25 cellular contexts compared by ENCODE assay signal in the genomic region with DNA sequence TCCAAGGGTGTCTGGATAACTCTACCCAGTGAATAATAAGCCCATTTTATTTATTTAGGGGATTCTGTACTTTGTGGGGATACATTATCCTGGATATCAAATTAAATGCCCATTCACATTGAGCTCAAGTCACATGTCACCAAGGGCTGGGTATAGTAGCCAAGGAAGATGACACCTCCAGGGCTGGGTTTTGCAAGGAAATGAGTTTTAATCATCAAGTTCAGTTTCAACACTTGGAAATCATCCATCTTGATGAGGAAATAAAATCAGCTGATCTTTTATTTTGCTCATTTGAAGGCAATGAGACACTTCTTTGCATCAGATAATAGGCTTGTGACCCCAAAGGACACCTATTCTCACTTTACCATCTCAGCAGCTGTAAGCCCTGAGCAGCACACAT.
"Had no signal": no experiment of that assay in that cellular context is flagged by ENCODE, and none has a peak within 500 bp of the region (broad histone marks: within the 10 kb centered on the region; RNA-seq: fewer than 3 reads in every experiment).

No MANE protein-coding gene starts in this region.

- H3K9me3 Mint-ChIP-seq: activated naive CD4-positive, alpha-beta T cell treated with anti-CD3 and anti-CD28 coated beads, Interleukin-2, amount 50 U/mL, for 72 hours had no signal

- H3K27ac ChIP-seq: colonic mucosa, ovary, right lobe of liver, skin epidermis, upper lobe of left lung had no signal

- DNase-seq: activated B cell treated with CpG ODN at 0.5 μM for 24 hours; activated CD4-positive, alpha-beta T cell treated with anti-CD3 and anti-CD28 coated beads for 36 hours; activated CD8-positive, alpha-beta T cell treated with anti-CD3 and anti-CD28 coated beads, Interleukin-2, amount 10 ng/mL, durations not matched to agents 7 days and 5 days; activated naive CD4-positive, alpha-beta T cell; activated T-cell treated with anti-CD3 and anti-CD28 coated beads for 4 hours; activated T-cell treated with anti-CD3 and anti-CD28 coated beads, Interleukin-2, amount 50 U/mL, for 72 hours; cerebellar nuclear complex; colonic mucosa; effector CD8-positive, alpha-beta T cell; foreskin melanocyte; left cardiac atrium; left ventricle myocardium superior; midbrain; naive thymus-derived CD4-positive, alpha-beta T cell; ovary; right lobe of liver; stimulated activated CD4-positive, alpha-beta T cell treated with anti-CD3 and anti-CD28 coated beads, Interleukin-12 subunit alpha, Interleukin-12 subunit beta, amount 100 ng/mL, for 4 hours; stimulated activated CD4-positive, alpha-beta T cell treated with anti-CD3 and anti-CD28 coated beads, Interleukin-4, amount 100 ng/mL, for 1 hour; stimulated activated naive CD8-positive, alpha-beta T cell treated with anti-CD3 and anti-CD28 coated beads, Interleukin-15, Interleukin-2, amounts not matched to agents 100 U/mL and 50 U/mL, for 24 hours; substantia nigra; upper lobe of left lung had no signal

- H3K4me1 ChIP-seq: colonic mucosa, right lobe of liver, upper lobe of left lung had no signal

- FAIRE-seq: endometrium had no signal

- H3K4me1 Mint-ChIP-seq: activated B cell treated with CpG ODN at 0.5 μM for 24 hours; activated CD4-positive, alpha-beta T cell treated with anti-CD3 and anti-CD28 coated beads for 36 hours; naive thymus-derived CD4-positive, alpha-beta T cell had no signal

- H3K36me3 ChIP-seq: colonic mucosa, ovary, right lobe of liver, upper lobe of left lung had no signal

- H3K27me3 ChIP-seq: colonic mucosa, ovary, right lobe of liver, upper lobe of left lung had no signal

- H3K4me3 ChIP-seq: colonic mucosa, ovary, right lobe of liver, skin epidermis, upper lobe of left lung had no signal

- ATAC-seq: activated CD4-positive, alpha-beta T cell treated with anti-CD3 and anti-CD28 coated beads for 36 hours; activated CD8-positive, alpha-beta T cell treated with anti-CD3 and anti-CD28 coated beads, Interleukin-2, amount 10 ng/mL, durations not matched to agents 7 days and 5 days; activated naive CD4-positive, alpha-beta T cell treated with anti-CD3 and anti-CD28 coated beads, Interleukin-2, amount 50 U/mL, for 72 hours; activated T-cell treated with anti-CD3 and anti-CD28 coated beads, Interleukin-2, amount 50 U/mL, for 72 hours; naive thymus-derived CD4-positive, alpha-beta T cell; stimulated activated naive CD8-positive, alpha-beta T cell treated with anti-CD3 and anti-CD28 coated beads, Interleukin-15, Interleukin-2, amounts not matched to agents 100 U/mL and 50 U/mL, for 24 hours had no signal

- H3K4me3 Mint-ChIP-seq: activated B cell treated with CpG ODN at 0.5 μM for 24 hours; activated CD4-positive, alpha-beta T cell treated with anti-CD3 and anti-CD28 coated beads for 36 hours; activated CD8-positive, alpha-beta T cell treated with anti-CD3 and anti-CD28 coated beads, Interleukin-2, amount 10 ng/mL, durations not matched to agents 7 days and 5 days; activated T-cell treated with anti-CD3 and anti-CD28 coated beads, Interleukin-2, amount 50 U/mL, for 72 hours; naive thymus-derived CD4-positive, alpha-beta T cell had no signal

- H3K36me3 Mint-ChIP-seq: activated naive CD4-positive, alpha-beta T cell treated with anti-CD3 and anti-CD28 coated beads, Interleukin-2, amount 50 U/mL, for 72 hours; naive thymus-derived CD4-positive, alpha-beta T cell had no signal

- H3K27ac Mint-ChIP-seq: activated B cell treated with CpG ODN at 0.5 μM for 24 hours; activated CD4-positive, alpha-beta T cell treated with anti-CD3 and anti-CD28 coated beads for 36 hours; activated CD8-positive, alpha-beta T cell treated with anti-CD3 and anti-CD28 coated beads, Interleukin-2, amount 10 ng/mL, durations not matched to agents 7 days and 5 days; activated naive CD4-positive, alpha-beta T cell treated with anti-CD3 and anti-CD28 coated beads, Interleukin-2, amount 50 U/mL, for 72 hours; activated T-cell treated with anti-CD3 and anti-CD28 coated beads, Interleukin-2, amount 50 U/mL, for 72 hours; naive thymus-derived CD4-positive, alpha-beta T cell; progenitor cell of endocrine pancreas had no signal

- H3K9me3 ChIP-seq: colonic mucosa, right lobe of liver, upper lobe of left lung had no signal

- H3K27me3 Mint-ChIP-seq: progenitor cell of endocrine pancreas had no signal
